In the genomic region with DNA sequence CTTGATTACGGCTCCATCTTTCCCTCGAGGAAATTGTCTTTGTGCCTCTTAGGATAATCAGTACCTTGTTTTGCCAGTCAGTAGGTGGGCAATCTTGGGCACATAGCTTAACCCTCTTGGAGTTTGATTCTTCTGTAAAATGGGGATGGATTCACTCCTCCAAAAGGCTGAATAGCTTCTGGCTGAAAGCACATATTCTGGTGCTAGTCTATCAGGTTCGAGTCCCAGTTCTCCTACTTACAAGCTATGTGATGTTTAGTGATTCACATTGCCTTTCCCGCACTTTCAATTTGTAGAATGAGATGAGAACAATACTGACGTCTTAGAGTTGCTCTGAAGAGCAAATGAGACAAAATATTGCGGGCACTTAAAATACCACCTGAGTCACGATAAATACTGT, we compare ENCODE assay signal across 1 cellular context.
TF ChIP-seq lines count a peak whose summit lies in the region.

No MANE protein-coding gene starts in this region.

TF ChIP-seq in HepG2, 621 proteins besides CTCF, POLR2A, EP300 and RAD21 (continued from another document):
- TF ChIP-seq, protein P1, sequence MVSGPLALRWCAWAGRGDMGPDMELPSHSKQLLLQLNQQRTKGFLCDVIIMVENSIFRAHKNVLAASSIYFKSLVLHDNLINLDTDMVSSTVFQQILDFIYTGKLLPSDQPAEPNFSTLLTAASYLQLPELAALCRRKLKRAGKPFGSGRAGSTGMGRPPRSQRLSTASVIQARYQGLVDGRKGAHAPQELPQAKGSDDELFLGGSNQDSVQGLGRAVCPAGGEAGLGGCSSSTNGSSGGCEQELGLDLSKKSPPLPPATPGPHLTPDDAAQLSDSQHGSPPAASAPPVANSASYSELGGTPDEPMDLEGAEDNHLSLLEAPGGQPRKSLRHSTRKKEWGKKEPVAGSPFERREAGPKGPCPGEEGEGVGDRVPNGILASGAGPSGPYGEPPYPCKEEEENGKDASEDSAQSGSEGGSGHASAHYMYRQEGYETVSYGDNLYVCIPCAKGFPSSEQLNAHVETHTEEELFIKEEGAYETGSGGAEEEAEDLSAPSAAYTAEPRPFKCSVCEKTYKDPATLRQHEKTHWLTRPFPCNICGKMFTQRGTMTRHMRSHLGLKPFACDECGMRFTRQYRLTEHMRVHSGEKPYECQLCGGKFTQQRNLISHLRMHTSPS (CRISPR knock-in tag; IDR thresholded peaks at IDR 0.05; ENCODE audit: low read depth): no peak
- no peak for TF ChIP-seq CBFB (CRISPR knock-in tag; IDR thresholded peaks at IDR 0.05)
